ENCODE assay signal across 9 cellular contexts in the genomic region with DNA sequence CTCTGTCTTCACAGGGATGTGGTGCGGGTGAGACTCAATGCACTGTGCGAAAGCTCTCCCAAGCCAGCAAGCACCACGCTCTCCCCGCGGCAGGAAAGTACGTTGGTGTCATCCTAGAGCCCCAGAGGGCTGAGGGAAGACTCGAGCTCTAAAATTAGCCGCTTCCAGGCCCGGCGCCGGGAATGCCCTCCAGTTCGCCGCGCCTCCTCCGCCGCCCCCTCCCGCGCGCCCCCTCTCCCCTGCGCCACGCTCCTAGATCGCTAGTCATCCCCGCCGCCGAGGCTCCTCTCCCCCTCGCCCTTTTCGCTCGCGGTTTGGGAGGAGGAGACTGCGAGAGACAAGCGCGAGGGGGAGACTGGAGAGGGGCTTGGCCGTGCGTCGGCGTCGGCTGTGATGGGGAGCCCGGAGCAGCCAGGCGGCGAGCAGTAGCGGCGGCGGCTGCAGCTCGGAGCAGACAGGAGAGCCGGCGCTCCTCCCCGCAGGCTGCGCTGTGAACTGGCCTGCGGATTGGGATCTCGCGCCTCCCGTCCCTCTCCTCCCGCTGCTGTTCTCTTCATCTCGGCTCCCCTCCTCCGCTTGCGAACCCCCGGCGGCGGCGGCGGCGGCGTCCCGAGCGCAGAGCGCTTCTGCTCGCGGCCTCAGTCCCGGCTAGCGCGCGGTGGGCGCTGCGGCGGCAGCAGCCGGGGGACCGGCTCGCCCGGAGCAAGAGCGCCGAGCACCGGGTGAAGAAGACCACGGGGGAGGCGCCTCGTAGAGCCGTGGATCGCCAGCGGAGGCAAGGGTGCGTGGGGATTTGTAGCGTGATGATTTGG. TPM values are rescaled to one million over a fixed set of nuclear protein-coding genes. Genes with fewer than 3 reads are reported as not detected.
DNase-seq lines count a peak whose midpoint lies in the region; ATAC-seq and TF ChIP-seq lines count a peak whose summit lies in the region.
"Had no signal": no experiment of that assay in that cellular context is flagged by ENCODE, and none has a peak within 500 bp of the region (broad histone marks: within the 10 kb centered on the region; RNA-seq: fewer than 3 reads in every experiment).

Gene FAT3 (plus strand): TSS at position 425 of the 812 bp plus-strand sequence. CDS start 127,295 bp downstream, outside the sequence.

- H3K4me1 Mint-ChIP-seq in CD4-positive, alpha-beta memory T cell, result peaks cover 0 to 2% (median under 1%) of the 10 kb centered on the region in 4 donors

- TF ChIP-seq CTCF in colonic mucosa (IDR thresholded peaks at IDR 0.05) (no peak), lung (IDR thresholded peaks at IDR 0.05; ENCODE audit: control extremely low read depth, extremely low read depth) (no peak)

- ATAC-seq in lung (ENCODE audit: insufficient read depth, low FRiP score), result peak; percentile 60

- H3K9me3 ChIP-seq in colonic mucosa (no peaks in the 10 kb centered on the region), lung (ENCODE audit: control insufficient read depth in 2 of 2, insufficient read depth in 1 of 2, low read length in 1 of 2) (peaks cover 0 to 6% of the 10 kb centered on the region in 2 donors)
- peaks cover 0 to 4% of the 10 kb centered on the region in 2 donors for H3K9me3 ChIP-seq in CD4-positive, alpha-beta memory T cell (ENCODE audit: control insufficient read depth in 1 of 2, low read length in 2 of 2)

- H3K36me3 ChIP-seq in colonic mucosa (no peaks in the 10 kb centered on the region), lung (ENCODE audit: control insufficient read depth in 2 of 2, insufficient read depth in 2 of 2, low read length in 2 of 2) (no peaks in the 10 kb centered on the region), urinary bladder (ENCODE audit: insufficient read depth) (no peaks in the 10 kb centered on the region)
- no peaks in the 10 kb centered on the region for H3K36me3 ChIP-seq in CD4-positive, alpha-beta memory T cell (ENCODE audit: insufficient read depth, low read length)

- H3K4me1 ChIP-seq in colonic mucosa, result peaks cover 5% of the 10 kb centered on the region
- peaks cover 0 to 5% of the 10 kb centered on the region in 2 donors for H3K4me1 ChIP-seq in lung (ENCODE audit: control insufficient read depth in 2 of 2, insufficient read depth in 2 of 2, low read length in 2 of 2)
- H3K4me1 ChIP-seq in urinary bladder (ENCODE audit: insufficient read depth), result peaks cover 1% of the 10 kb centered on the region
- H3K4me1 ChIP-seq in CD4-positive, alpha-beta memory T cell (ENCODE audit: insufficient read depth, low read length), result no peaks in the 10 kb centered on the region

- H3K27ac Mint-ChIP-seq in CD4-positive, alpha-beta memory T cell, result no peak within 1 kb of the TSS
- H3K27ac Mint-ChIP-seq: stimulated activated naive CD8-positive, alpha-beta T cell treated with anti-CD3 and anti-CD28 coated beads, Interleukin-15, Interleukin-2, amounts not matched to agents 100 ng/mL and 50 ng/mL, for 24 hours had no signal

- POLR2A ChIA-PET in CD4-positive, alpha-beta memory T cell (lab: Charles Lee; ENCODE audit: partially characterized antibody), result no interaction called here

- CTCF ChIA-PET in CD4-positive, alpha-beta memory T cell (lab: Charles Lee; ENCODE audit: partially characterized antibody), result no interaction called here

- DNase-seq in AG20443 (ENCODE audit: low spot score) (peak; percentile 58), NCI-H1105 treated with DMSO at 0.1 percent for 48 hours (lab: John Stamatoyannopoulos, UW) (peak; percentile 79), colonic mucosa (peak; percentile 17), lung (ENCODE audit: low spot score) (no peak), SKM-1 treated with dmso at 0.1 percent for 144 hours (lab: John Stamatoyannopoulos, UW; ENCODE audit: unreplicated experiment) (no peak), cortex of kidney (lab: John Stamatoyannopoulos, UW) (no peak)
- no peak for DNase-seq in CD4-positive, alpha-beta memory T cell

- H3K27ac ChIP-seq in colonic mucosa, result no peak within 1 kb of the TSS
- no peak within 1 kb of the TSS for H3K27ac ChIP-seq in lung (ENCODE audit: low read depth in 1 of 2, low read length in 1 of 2)
- H3K27ac ChIP-seq in urinary bladder (ENCODE audit: low read depth), result no peak within 1 kb of the TSS
- no peak within 1 kb of the TSS for H3K27ac ChIP-seq in CD4-positive, alpha-beta memory T cell (ENCODE audit: low read depth, low read length)

- intact Hi-C loops in colonic mucosa (cut with DNase I), result no loop called here
- intact Hi-C loops in CD4-positive, alpha-beta memory T cell (cut with micrococcal nuclease), result no loop called here

- H3K4me3 ChIP-seq in colonic mucosa (peak within 1 kb of the TSS; percentile 15), lung (peak within 1 kb of the TSS; percentile 28), urinary bladder (ENCODE audit: low read depth, low read length) (peak within 1 kb of the TSS; percentile 30)
- no peak within 1 kb of the TSS for H3K4me3 ChIP-seq in CD4-positive, alpha-beta memory T cell (ENCODE audit: low read length in 2 of 2)

- peak within 1 kb of the TSS in 1 of 8 donors; percentile 26 for H3K4me3 Mint-ChIP-seq in CD4-positive, alpha-beta memory T cell
- H3K4me3 Mint-ChIP-seq: stimulated activated naive CD8-positive, alpha-beta T cell treated with anti-CD3 and anti-CD28 coated beads, Interleukin-15, Interleukin-2, amounts not matched to agents 100 ng/mL and 50 ng/mL, for 24 hours had no signal

- peaks cover 0 to 3% of the 10 kb centered on the region in 2 donors for H3K36me3 Mint-ChIP-seq in CD4-positive, alpha-beta memory T cell

- H3K9me3 Mint-ChIP-seq in CD4-positive, alpha-beta memory T cell, result peaks cover 0 to 18% (median 6%) of the 10 kb centered on the region in 8 donors

- H3K27me3 ChIP-seq in colonic mucosa (peaks cover 48% of the 10 kb centered on the region), lung (ENCODE audit: control insufficient read depth, insufficient read depth) (peaks cover 12% of the 10 kb centered on the region)
- no peaks in the 10 kb centered on the region for H3K27me3 ChIP-seq in CD4-positive, alpha-beta memory T cell (ENCODE audit: insufficient read depth, low read length)

- WGBS in lung, 2 donors, result 1% methylated on average over 71 to 90 of the region's 90 CpGs
- under 1% methylated on average over 90 of the region's 90 CpGs for WGBS in urinary bladder

- peaks cover 16 to 17% of the 10 kb centered on the region in 2 donors for H3K27me3 Mint-ChIP-seq in CD4-positive, alpha-beta memory T cell

- H3K9ac ChIP-seq in colonic mucosa (ENCODE audit: low read depth in 2 of 2, low read length in 2 of 2), result no peak within 1 kb of the TSS

RNA-seq across cellular contexts. Expression of gene FAT3, which starts in this region (rescaled TPM):
- under 1 TPM; 0.10 to 0.96 TPM for total RNA-seq in colonic mucosa
- total RNA-seq in lung, result 100 to 1,000 TPM in 1 of 2 donors, 1 to 10 TPM in 1; 6.0 to 108 TPM
- under 1 TPM; 0.22 to 0.29 TPM for polyA plus RNA-seq in lung
- 56.7 TPM for total RNA-seq in urinary bladder
- 4.1 TPM for polyA plus RNA-seq in urinary bladder
- not detected for total RNA-seq in CD4-positive, alpha-beta memory T cell
- not detected for polyA plus RNA-seq in CD4-positive, alpha-beta memory T cell

Comparison
In these comparisons a context has a peak if more than half of its experiments do, and no peak if none do; other contexts are left out.
1. Peak in DNase-seq and H3K4me3 ChIP-seq in colonic mucosa; RNA of the gene not detected or under 1 TPM.
2. DNase-seq: peak in AG20443 (single experiment) and NCI-H1105 treated with DMSO at 0.1 percent for 48 hours (single experiment); none in lung (single experiment), SKM-1 treated with dmso at 0.1 percent for 144 hours (single experiment), CD4-positive, alpha-beta memory T cell (0 of 5) and cortex of kidney (single experiment).
3. H3K4me3 ChIP-seq: peak in lung (single experiment) and urinary bladder (single experiment); none in CD4-positive, alpha-beta memory T cell (0 of 2).